Comparison of ENCODE assay signal across 8 cellular contexts in genomic region chr3:115658337-115659181, GRCh38. TPM values are rescaled to one million over a fixed set of nuclear protein-coding genes. Genes with fewer than 3 reads are reported as not detected.
DNase-seq lines count a peak whose midpoint lies in the region; ATAC-seq and TF ChIP-seq lines count a peak whose summit lies in the region.

No MANE protein-coding gene starts in this region.

- DNase-seq in D341Med (ENCODE audit: low spot score) (peak; percentile 66), Peyer's patch (peak; percentile 66 to 86 (median 68)), fibroblast of the conjunctiva (ENCODE audit: low read depth) (peak; percentile 85)
- peak; percentile 65 for DNase-seq in activated effector memory CD4-positive, alpha-beta T cell treated with Interleukin-2 at 50 U/mL for 16 hours
- DNase-seq in stimulated activated naive CD8-positive, alpha-beta T cell treated with anti-CD3 and anti-CD28 coated beads, Interleukin-15, Interleukin-2, amounts not matched to agents 100 U/mL and 50 U/mL, for 24 hours: peak; percentile 72

- H3K4me1 Mint-ChIP-seq in nephron: peaks cover 41% of the 10 kb centered on the region

- no peaks in the 10 kb centered on the region for H3K27me3 ChIP-seq in HUES6 (ENCODE audit: control insufficient read depth, insufficient read depth, low read length)
- no peaks in the 10 kb centered on the region for H3K27me3 ChIP-seq in Peyer's patch

- H3K36me3 Mint-ChIP-seq in nephron (ENCODE audit: low read depth): no peaks in the 10 kb centered on the region

- TF ChIP-seq POLR2A in Peyer's patch (IDR thresholded peaks at IDR 0.05): peak; percentile 8 to 16

- no peaks in the 10 kb centered on the region for H3K9me3 Mint-ChIP-seq in nephron

- no peaks in the 10 kb centered on the region for H3K27me3 Mint-ChIP-seq in nephron (ENCODE audit: low read depth)

- H3K4me1 ChIP-seq in HUES6 (ENCODE audit: control insufficient read depth, insufficient read depth, low read length) (peaks cover 34% of the 10 kb centered on the region), Peyer's patch (peaks cover 0 to 6% (median 0%) of the 10 kb centered on the region in 4 donors)

- peak; percentile 85 for ATAC-seq in GM21515 (IDR thresholded peaks at IDR 0.05; ENCODE audit: unreplicated experiment)
- peak; percentile 83 for ATAC-seq in stimulated activated naive CD8-positive, alpha-beta T cell treated with anti-CD3 and anti-CD28 coated beads, Interleukin-15, Interleukin-2, amounts not matched to agents 100 U/mL and 50 U/mL, for 24 hours

- H3K27ac ChIP-seq in HUES6 (ENCODE audit: low read depth, low read length) (peak overlapping the region; percentile 97), Peyer's patch (peak overlapping the region; percentile 85 to 89 (median 87))

- H3K27ac Mint-ChIP-seq in nephron: peak overlapping the region; percentile 99 to 100 (median 100)

- peak overlapping the region; percentile 94 for H3K9ac ChIP-seq in HUES6 (ENCODE audit: low read length)

- TF ChIP-seq CTCF in Peyer's patch (IDR thresholded peaks at IDR 0.05) (no peak), nephron (IDR thresholded peaks at IDR 0.05; ENCODE audit: unreplicated experiment in 3 of 3) (no peak)

- H3K9me3 ChIP-seq in HUES6 (ENCODE audit: control insufficient read depth, insufficient read depth, low read depth, low read length) (no peaks in the 10 kb centered on the region), Peyer's patch (no peaks in the 10 kb centered on the region)

- H3K4me3 Mint-ChIP-seq in nephron: peak overlapping the region; percentile 90 to 97 (median 96)

- H3K4me3 ChIP-seq in HUES6 (ENCODE audit: low read depth, low read length) (peak overlapping the region; percentile 69), Peyer's patch (peak overlapping the region; percentile 61 to 80 (median 68))

- H3K36me3 ChIP-seq in HUES6 (ENCODE audit: control insufficient read depth, insufficient read depth, low read length) (no peaks in the 10 kb centered on the region), Peyer's patch (no peaks in the 10 kb centered on the region)

RNA-seq across cellular contexts. Expression of gene GAP43, which starts 35.2 kb away (rescaled TPM):
- 1 to 10 TPM in 2 of 4 donors, not detected in 2; 1.5 to 1.9 TPM for total RNA-seq in Peyer's patch

Comparison
In these comparisons a context has a peak if more than half of its experiments do, and no peak if none do; other contexts are left out.
1. Peak in every context shown above with its lines: DNase-seq, ATAC-seq, H3K4me3 ChIP-seq and H3K27ac ChIP-seq.